Comparison of ENCODE assay signal across 8 cellular contexts in the genomic region with DNA sequence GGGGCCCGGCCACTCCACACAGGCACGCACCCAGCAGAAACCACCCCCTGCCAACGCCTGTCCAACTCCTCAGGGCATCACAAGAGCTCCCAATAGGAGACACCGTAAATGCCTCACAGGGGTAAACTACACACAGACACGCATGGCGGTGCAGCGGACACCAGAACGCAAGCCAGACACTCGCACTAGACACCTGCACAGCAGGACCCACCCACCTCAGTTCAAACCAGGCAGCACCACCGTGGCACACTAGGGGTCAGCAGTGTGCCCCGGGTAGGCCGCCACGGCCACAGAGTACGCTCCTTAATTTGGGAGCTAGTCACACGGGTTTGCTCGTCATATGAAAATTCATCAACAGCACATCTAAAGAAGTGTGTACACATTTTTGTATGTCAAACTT. TPM values are rescaled to one million over a fixed set of nuclear protein-coding genes. Genes with fewer than 3 reads are reported as not detected.
DNase-seq lines count a peak whose midpoint lies in the region; ATAC-seq and TF ChIP-seq lines count a peak whose summit lies in the region.

No MANE protein-coding gene starts in this region.

- H3K4me3 ChIP-seq in BE2C (ENCODE audit: low read depth, low read length) (no peak overlapping the region), foreskin fibroblast (ENCODE audit: low read depth in 1 of 2, low read length in 2 of 2) (no peak overlapping the region), parathyroid adenoma (ENCODE audit: low read depth, low read length) (no peak overlapping the region)

- ATAC-seq in GM21825 (IDR thresholded peaks at IDR 0.05; ENCODE audit: unreplicated experiment) = peak; percentile 33

- TF ChIP-seq CTCF in BE2C (IDR thresholded peaks at IDR 0.05; ENCODE audit: low read depth, low read length) (peak; percentile 96), foreskin fibroblast (IDR thresholded peaks at IDR 0.05; ENCODE audit: low read depth, low read length) (peak; percentile 64), parathyroid adenoma (IDR thresholded peaks at IDR 0.05) (peak; percentile 83)

- H3K4me1 ChIP-seq in BE2C (peaks cover 7% of the 10 kb centered on the region), parathyroid adenoma (peaks cover 4% of the 10 kb centered on the region)

- H3K27ac ChIP-seq in parathyroid adenoma = no peak overlapping the region

- DNase-seq in BE2C = peak; percentile 83
- peak; percentile 21 for DNase-seq in OCI-M1 (lab: John Stamatoyannopoulos, UW)
- DNase-seq in activated T-helper 1 cell treated with Interleukin-2 at 50 U/mL for 16 hours (ENCODE audit: low read depth) = peak; percentile 50
- DNase-seq in foreskin fibroblast = peak in 1 of 2 donors; percentile 69
- DNase-seq in ureter (ENCODE audit: low spot score) = peak; percentile 74
- no peak for DNase-seq in GOT3 (lab: John Stamatoyannopoulos, UW)

- H3K36me3 ChIP-seq in BE2C (no peaks in the 10 kb centered on the region), parathyroid adenoma (ENCODE audit: control insufficient read depth, insufficient read depth, low read length) (no peaks in the 10 kb centered on the region)

- peak overlapping the region; percentile 20 for H2AFZ ChIP-seq in parathyroid adenoma

- no peak overlapping the region for H3K9ac ChIP-seq in parathyroid adenoma

- H3K4me2 ChIP-seq in parathyroid adenoma (ENCODE audit: low read length) = no peak overlapping the region

- peaks cover 23% of the 10 kb centered on the region for H3K79me2 ChIP-seq in parathyroid adenoma

- H3K27me3 ChIP-seq in BE2C = no peaks in the 10 kb centered on the region
- no peaks in the 10 kb centered on the region for H3K27me3 ChIP-seq in parathyroid adenoma (ENCODE audit: control insufficient read depth, insufficient read depth, low read length)

- no peaks in the 10 kb centered on the region for H3K9me3 ChIP-seq in BE2C
- H3K9me3 ChIP-seq in parathyroid adenoma (ENCODE audit: control insufficient read depth, low read length) = no peaks in the 10 kb centered on the region

RNA-seq across cellular contexts. Expression of a gene that starts 3.4 kb away (rescaled TPM):
- 41.2 TPM for polyA plus RNA-seq in BE2C (2012; ENCODE audit: insufficient read depth, insufficient read length, low read depth)
- 94.4 TPM for total RNA-seq in ureter

RNA-seq across cellular contexts. Expression of a gene that starts 52.5 kb away (rescaled TPM):
- polyA plus RNA-seq in BE2C (2012; ENCODE audit: insufficient read depth, insufficient read length, low read depth) = 287 TPM
- 52.9 TPM for total RNA-seq in ureter

RNA-seq across cellular contexts. Expression of a gene that starts 52.8 kb away (rescaled TPM):
- polyA plus RNA-seq in BE2C (2012; ENCODE audit: insufficient read depth, insufficient read length, low read depth) = 43.8 TPM
- 37.1 TPM for total RNA-seq in ureter
